Comparison of ENCODE assay signal across 1 cellular context in genomic region chr1:58881471-58881994, GRCh38.
TF ChIP-seq lines count a peak whose summit lies in the region.

No MANE protein-coding gene starts in this region.

TF ChIP-seq in K562, 482 proteins besides CTCF, POLR2A, EP300 and RAD21 (continued from another document and continues in another):
- TF ChIP-seq ZBTB11 (CRISPR knock-in tag; IDR thresholded peaks at IDR 0.05) (no peak), NFE2 (IDR thresholded peaks at IDR 0.05; ENCODE audit: low read depth) (peak; percentile 100), E2F8 (IDR thresholded peaks at IDR 0.05; ENCODE audit: low read depth, partially characterized antibody) (no peak), CCNT2 (IDR thresholded peaks at IDR 0.05; ENCODE audit: borderline replicate concordance, extremely low read depth, insufficient read length, low read depth, low read length) (peak; percentile 44), MEF2A (IDR thresholded peaks at IDR 0.05; ENCODE audit: control insufficient read depth, low read depth, low read length) (peak; percentile 70), USF1 (CRISPR knock-in tag; IDR thresholded peaks at IDR 0.05) (0 out of 2 replicates have a peak, but pooled peaks have one; percentile 31), PHB (CRISPR knock-in tag; IDR thresholded peaks at IDR 0.05) (no peak), NR2F6 (CRISPR knock-in tag; IDR thresholded peaks at IDR 0.05) (no peak), DEAF1 (CRISPR knock-in tag; IDR thresholded peaks at IDR 0.05) (no peak), ZNF830 (CRISPR knock-in tag; IDR thresholded peaks at IDR 0.05) (no peak), KLF13 (tag; IDR thresholded peaks at IDR 0.05; ENCODE audit: borderline replicate concordance, low read depth) (peak; percentile 68; the same call in 1 of the 2 replicates), MLLT1 (IDR thresholded peaks at IDR 0.05) (peak in 1 of 2 experiments; percentile 54; a peak in 1 of 4 replicates), THAP7 (CRISPR knock-in tag; IDR thresholded peaks at IDR 0.05) (no peak), BCOR (IDR thresholded peaks at IDR 0.05) (no peak), ZNF24 (IDR thresholded peaks at IDR 0.05) (no peak), SIN3B (IDR thresholded peaks at IDR 0.05; ENCODE audit: low read depth) (no peak), NFRKB (IDR thresholded peaks at IDR 0.05; ENCODE audit: low read depth) (peak; percentile 21; the same call in 1 of the 2 replicates), ZKSCAN8 (CRISPR knock-in tag; IDR thresholded peaks at IDR 0.05) (no peak), IFI16 (CRISPR knock-in tag; IDR thresholded peaks at IDR 0.05) (no peak), JUN (IDR thresholded peaks at IDR 0.05; ENCODE audit: borderline replicate concordance, low read depth, low read length) (peak; percentile 90), JUN (CRISPR knock-in tag; IDR thresholded peaks at IDR 0.05; ENCODE audit: borderline replicate concordance) (no peak), SRSF7 (optimal IDR thresholded peaks at IDR 0.05; ENCODE audit: low read depth, low read length) (no peak), IRF9 (tag; IDR thresholded peaks at IDR 0.05) (peak; percentile 86), SREBF2 (CRISPR knock-in tag; IDR thresholded peaks at IDR 0.05) (no peak), PATZ1 (CRISPR knock-in tag; IDR thresholded peaks at IDR 0.05; ENCODE audit: borderline replicate concordance) (no peak), ZNF77 (CRISPR knock-in tag; IDR thresholded peaks at IDR 0.05) (no peak), NELFE (IDR thresholded peaks at IDR 0.05; ENCODE audit: insufficient read depth, insufficient read length) (no peak), MXD1 (CRISPR knock-in tag; IDR thresholded peaks at IDR 0.05; ENCODE audit: borderline replicate concordance, poor library complexity, severe bottlenecking) (no peak), ZNF785 (CRISPR knock-in tag; IDR thresholded peaks at IDR 0.05) (no peak), SMARCA5 (IDR thresholded peaks at IDR 0.05) (no peak), ZNF584 (CRISPR knock-in tag; IDR thresholded peaks at IDR 0.05; ENCODE audit: low read depth) (0 out of 2 replicates have a peak, but pooled peaks have one; percentile 26), ZNF511 (CRISPR knock-in tag; IDR thresholded peaks at IDR 0.05) (no peak), ZNF347 (CRISPR knock-in tag; IDR thresholded peaks at IDR 0.05; ENCODE audit: low read depth) (no peak), CBFA2T2 (conservative IDR thresholded peaks at IDR 0.05) (peak; percentile 77), KDM5B (IDR thresholded peaks at IDR 0.05; ENCODE audit: insufficient replicate concordance, low read depth, low read length) (no peak), MYNN (IDR thresholded peaks at IDR 0.05) (peak; percentile 92), MYNN (CRISPR knock-in tag; IDR thresholded peaks at IDR 0.05) (no peak), E2F4 (CRISPR knock-in tag; IDR thresholded peaks at IDR 0.05; ENCODE audit: low read depth) (no peak), BRF2 (IDR thresholded peaks at IDR 0.05; ENCODE audit: borderline replicate concordance, insufficient read depth, insufficient read length) (no peak), C11orf30 (IDR thresholded peaks at IDR 0.05; ENCODE audit: low read depth) (peak; percentile 99), U2AF2 (optimal IDR thresholded peaks at IDR 0.05; ENCODE audit: low read depth, low read length) (no peak), RNF2 (IDR thresholded peaks at IDR 0.05) (peak; percentile 88), CBFB (CRISPR knock-in tag; IDR thresholded peaks at IDR 0.05) (0 out of 2 replicates have a peak, but pooled peaks have one; percentile 54), LCOR (CRISPR knock-in tag; IDR thresholded peaks at IDR 0.05) (no peak), SLC30A9 (CRISPR knock-in tag; IDR thresholded peaks at IDR 0.05) (no peak)
